In genomic region chr3:81476652-81477051, GRCh38 we compare ENCODE assay signal across 25 cellular contexts.
"Had no signal": no experiment of that assay in that cellular context is flagged by ENCODE, and none has a peak within 500 bp of the region (broad histone marks: within the 10 kb centered on the region; RNA-seq: fewer than 3 reads in every experiment).

No MANE protein-coding gene starts in this region.

- H3K36me3 Mint-ChIP-seq: activated naive CD8-positive, alpha-beta T cell; natural killer cell had no signal

- H3K27ac Mint-ChIP-seq: activated CD4-positive, alpha-beta T cell treated with anti-CD3 and anti-CD28 coated beads for 36 hours; activated naive CD8-positive, alpha-beta T cell; dendritic cell treated with granulocyte-macrophage colony-stimulating factor and Interleukin-4, amounts not matched to agents 40 ng/mL and 50 ng/mL, for 4 days; natural killer cell had no signal

- H3K9me3 Mint-ChIP-seq: dendritic cell treated with granulocyte-macrophage colony-stimulating factor and Interleukin-4, amounts not matched to agents 40 ng/mL and 50 ng/mL, for 4 days had no signal

- H3K4me1 ChIP-seq: foreskin keratinocyte, lower lobe of right lung, right lobe of liver, testis, transverse colon had no signal

- H3K27ac ChIP-seq: esophagus muscularis mucosa, foreskin keratinocyte, lower lobe of right lung, right lobe of liver, testis, transverse colon had no signal

- H3K4me3 Mint-ChIP-seq: activated CD4-positive, alpha-beta T cell treated with anti-CD3 and anti-CD28 coated beads for 36 hours; activated naive CD8-positive, alpha-beta T cell; central memory CD8-positive, alpha-beta T cell; dendritic cell treated with granulocyte-macrophage colony-stimulating factor and Interleukin-4, amounts not matched to agents 40 ng/mL and 50 ng/mL, for 4 days; natural killer cell had no signal

- DNase-seq: activated CD4-positive, alpha-beta T cell treated with anti-CD3 and anti-CD28 coated beads for 36 hours; activated CD4-positive, alpha-beta T cell treated with anti-CD3 and anti-CD28 coated beads, Interleukin-2, amount 50 U/mL, for 48 hours; activated CD4-positive, CD25-positive, alpha-beta regulatory T cell; activated CD8-positive, alpha-beta memory T cell treated with anti-CD3 and anti-CD28 coated beads for 24 hours; activated effector memory CD4-positive, alpha-beta T cell treated with Interleukin-2 at 50 U/mL for 16 hours; activated naive CD4-positive, alpha-beta T cell treated with Interleukin-2 at 50 U/mL for 16 hours; anterior cingulate cortex; effector CD4-positive, alpha-beta T cell; foreskin keratinocyte; kidney glomerular epithelial cell; lower lobe of right lung; mesenchymal stem cell; natural killer cell; posterior cingulate gyrus; right lobe of liver; stimulated activated CD4-positive, alpha-beta T cell treated with anti-CD3 and anti-CD28 coated beads, Interleukin-12 subunit alpha, Interleukin-12 subunit beta, amount 100 ng/mL, for 4 hours; stimulated activated CD4-positive, alpha-beta T cell treated with anti-CD3 and anti-CD28 coated beads, Interleukin-4, amount 100 ng/mL, for 1 hour; stimulated activated naive CD8-positive, alpha-beta T cell treated with anti-CD3 and anti-CD28 coated beads, Interleukin-15, Interleukin-2, amounts not matched to agents 100 U/mL and 50 U/mL, for 24 hours; testis; transverse colon had no signal

- H3K27me3 ChIP-seq: esophagus muscularis mucosa, foreskin keratinocyte, right lobe of liver, testis, transverse colon had no signal

- H3K36me3 ChIP-seq: esophagus muscularis mucosa, lower lobe of right lung, right lobe of liver, transverse colon had no signal

- H3K9me3 ChIP-seq: esophagus muscularis mucosa, lower lobe of right lung, right lobe of liver, testis, transverse colon had no signal

- ATAC-seq: activated CD4-positive, alpha-beta T cell treated with anti-CD3 and anti-CD28 coated beads for 36 hours; foreskin keratinocyte; left lobe of liver; lower lobe of right lung; natural killer cell; right lobe of liver; stimulated activated naive CD8-positive, alpha-beta T cell treated with anti-CD3 and anti-CD28 coated beads, Interleukin-15, Interleukin-2, amounts not matched to agents 100 U/mL and 50 U/mL, for 24 hours had no signal

- H3K4me1 Mint-ChIP-seq: activated CD4-positive, alpha-beta T cell treated with anti-CD3 and anti-CD28 coated beads for 36 hours; central memory CD8-positive, alpha-beta T cell; natural killer cell had no signal

- H3K27me3 Mint-ChIP-seq: central memory CD8-positive, alpha-beta T cell; dendritic cell treated with granulocyte-macrophage colony-stimulating factor and Interleukin-4, amounts not matched to agents 40 ng/mL and 50 ng/mL, for 4 days had no signal

- H3K4me3 ChIP-seq: esophagus muscularis mucosa, lower lobe of right lung, right lobe of liver, testis, transverse colon had no signal
